ENCODE assay signal across 17 cellular contexts in genomic region chrX:2485789-2486345, GRCh38. TPM values are rescaled to one million over a fixed set of nuclear protein-coding genes. Genes with fewer than 3 reads are reported as not detected.
DNase-seq lines count a peak whose midpoint lies in the region; ATAC-seq and TF ChIP-seq lines count a peak whose summit lies in the region.
"Had no signal": no experiment of that assay in that cellular context is flagged by ENCODE, and none has a peak within 500 bp of the region (broad histone marks: within the 10 kb centered on the region; RNA-seq: fewer than 3 reads in every experiment).

No MANE protein-coding gene starts in this region.

- peak; percentile 43 for DNase-seq in H7
- DNase-seq in mesothelial cell of epicardium (ENCODE audit: low spot score in 2 of 2, unreplicated experiment in 2 of 2), result no peak
- DNase-seq in thoracic aorta (ENCODE audit: low spot score), result no peak
- DNase-seq in KG1 (lab: John Stamatoyannopoulos, UW), result no peak
- DNase-seq: activated CD4-positive, alpha-beta T cell treated with anti-CD3 and anti-CD28 coated beads, Interleukin-2, amount 50 U/mL, for 48 hours; activated T-cell treated with anti-CD3 and anti-CD28 coated beads, Interleukin-2, amount 50 U/mL, for 48 hours; amniotic stem cell; Karpas-422; naive thymus-derived CD4-positive, alpha-beta T cell; NCI-H1694; stimulated activated CD4-positive, alpha-beta T cell treated with anti-CD3 and anti-CD28 coated beads, Interleukin-2, amount 100 ng/mL, for 48 hours; stimulated activated CD8-positive, alpha-beta memory T cell treated with anti-CD3 and anti-CD28 coated beads, Interleukin-4, amount 100 ng/mL, for 48 hours had no signal

- ATAC-seq in thoracic aorta (ENCODE audit: insufficient number of reproducible peaks, low FRiP score, low read depth) (no peak), HG03108 (IDR thresholded peaks at IDR 0.05; ENCODE audit: unreplicated experiment) (no peak), HG03521 (IDR thresholded peaks at IDR 0.05; ENCODE audit: unreplicated experiment) (no peak)
- ATAC-seq: left lobe of liver; naive thymus-derived CD4-positive, alpha-beta T cell had no signal

- H3K27ac Mint-ChIP-seq in brain (peak overlapping the region; percentile 33 to 78 (median 63)), mesothelial cell of epicardium (peak overlapping the region; percentile 12)

- H3K4me3 Mint-ChIP-seq in brain (no peak overlapping the region), mesothelial cell of epicardium (no peak overlapping the region)
- H3K4me3 Mint-ChIP-seq: naive thymus-derived CD4-positive, alpha-beta T cell had no signal

- H3K4me3 ChIP-seq in H7 (ENCODE audit: insufficient read depth, low read depth, low read length) (no peak overlapping the region), thoracic aorta (peak overlapping the region; percentile 72)

- no peaks in the 10 kb centered on the region for H3K9me3 ChIP-seq in thoracic aorta

- peak overlapping the region; percentile 50 to 90 for H3K27ac ChIP-seq in thoracic aorta
- H3K27ac ChIP-seq: C4-2B had no signal

- TF ChIP-seq CTCF in brain (conservative IDR thresholded peaks at IDR 0.05), result no peak
- no peak for TF ChIP-seq CTCF in mesothelial cell of epicardium (IDR thresholded peaks at IDR 0.05; ENCODE audit: unreplicated experiment)
- TF ChIP-seq CTCF in thoracic aorta (IDR thresholded peaks at IDR 0.05), result no peak

- no peaks in the 10 kb centered on the region for H3K27me3 ChIP-seq in H7 (ENCODE audit: control insufficient read depth, insufficient read depth, low read length)
- no peaks in the 10 kb centered on the region for H3K27me3 ChIP-seq in thoracic aorta (replicated peaks; ENCODE audit: insufficient read depth)

- H3K36me3 Mint-ChIP-seq in brain (peaks cover 57% of the 10 kb centered on the region), mesothelial cell of epicardium (peaks cover 42% of the 10 kb centered on the region)

- H3K27me3 Mint-ChIP-seq in brain (no peaks in the 10 kb centered on the region), mesothelial cell of epicardium (ENCODE audit: low read depth) (no peaks in the 10 kb centered on the region)
- H3K27me3 Mint-ChIP-seq: naive thymus-derived CD4-positive, alpha-beta T cell had no signal

- peaks cover 15% of the 10 kb centered on the region for H3K36me3 ChIP-seq in H7 (replicated peaks; ENCODE audit: control insufficient read depth, insufficient read depth, low read length)
- H3K36me3 ChIP-seq in thoracic aorta, result peaks cover 36% of the 10 kb centered on the region

- peaks cover 36% of the 10 kb centered on the region for H3K4me1 Mint-ChIP-seq in brain
- peaks cover 4% of the 10 kb centered on the region for H3K4me1 Mint-ChIP-seq in mesothelial cell of epicardium

- H3K9me3 Mint-ChIP-seq in brain, result peaks cover 0 to 20% (median 0%) of the 10 kb centered on the region in 5 experiments
- no peaks in the 10 kb centered on the region for H3K9me3 Mint-ChIP-seq in mesothelial cell of epicardium

- peaks cover 11 to 15% of the 10 kb centered on the region in 2 donors for H3K4me1 ChIP-seq in thoracic aorta (ENCODE audit: control insufficient read depth in 1 of 2, low read depth in 2 of 2)

RNA-seq across cellular contexts. Expression of gene DHRSX, which starts 14.9 kb away (rescaled TPM):
- total RNA-seq in H7 (2014; rRNA removed; shearing (Covaris generic)), result 25.5 and 29.6 TPM in 2 replicates
- polyA plus RNA-seq in brain (ENCODE audit: insufficient read depth, low read depth, low replicate concordance), result 18.1 TPM
- 43.5 to 46.0 TPM (median 44.3 TPM) in 3 replicates for total RNA-seq in mesothelial cell of epicardium
- 10 to 100 TPM; 14.9 to 16.8 TPM for total RNA-seq in thoracic aorta

RNA-seq across cellular contexts. Expression of gene ZBED1, which starts 14.9 kb away (rescaled TPM):
- total RNA-seq in H7 (2014; rRNA removed; shearing (Covaris generic)), result 55.4 and 59.1 TPM in 2 replicates
- polyA plus RNA-seq in brain (ENCODE audit: insufficient read depth, low read depth, low replicate concordance), result 21.2 TPM
- 42.5 to 46.3 TPM (median 46.1 TPM) in 3 replicates for total RNA-seq in mesothelial cell of epicardium
- total RNA-seq in thoracic aorta, result 10 to 100 TPM; 39.7 to 54.5 TPM
